ENCODE assay signal across 29 cellular contexts in genomic region chr17:1580979-1581676, GRCh38. TPM values are rescaled to one million over a fixed set of nuclear protein-coding genes. Genes with fewer than 3 reads are reported as not detected.
DNase-seq lines count a peak whose midpoint lies in the region; ATAC-seq, FAIRE-seq and TF ChIP-seq lines count a peak whose summit lies in the region.
"Had no signal": no experiment of that assay in that cellular context is flagged by ENCODE, and none has a peak within 500 bp of the region (broad histone marks: within the 10 kb centered on the region; RNA-seq: fewer than 3 reads in every experiment).

No MANE protein-coding gene starts in this region.

- CTCF ChIA-PET in HepG2 (lab: Yijun Ruan, JAX; ENCODE audit: low intra/inter-chr PET ratio, low total read pairs): no interaction called here

- TF ChIP-seq RAD21 in HepG2 (CRISPR knock-in tag; IDR thresholded peaks at IDR 0.05): no peak

- H3K36me3 ChIP-seq in DND-41 (ENCODE audit: insufficient read depth, low read length) (peaks cover 49% of the 10 kb centered on the region), SU-DHL-6 (ENCODE audit: low read length) (no peaks in the 10 kb centered on the region), HepG2 (replicated peaks in 1 of 2; ENCODE audit: control insufficient read depth in 1 of 2, insufficient read depth in 2 of 2, low read length in 2 of 2) (peaks cover 0 to 1% of the 10 kb centered on the region in 2 experiments; a peak in 1 of 5 replicates), small intestine (ENCODE audit: control insufficient read depth in 2 of 2, insufficient read depth in 2 of 2, low read length in 2 of 2) (peaks cover 0 to 4% of the 10 kb centered on the region in 2 donors)
- H3K36me3 ChIP-seq: right atrium auricular region had no signal

- H3K4me1 ChIP-seq in DND-41 (ENCODE audit: insufficient read depth, low read length) (no peaks in the 10 kb centered on the region), HepG2 (ENCODE audit: insufficient read depth, low read length) (peaks cover 48% of the 10 kb centered on the region), small intestine (ENCODE audit: control insufficient read depth in 2 of 2, insufficient read depth in 1 of 2, low read depth in 1 of 2, low read length in 1 of 2) (peaks cover 2 to 3% of the 10 kb centered on the region in 2 donors)
- H3K4me1 ChIP-seq: HAP-1 had no signal

- no TSS peak for BruUV-seq in HepG2 (replicated peaks; lab: Mats Ljungman, UMichigan)

- H3K9me2 ChIP-seq in SU-DHL-6 (replicated peaks; ENCODE audit: insufficient read depth, low read length): no peaks in the 10 kb centered on the region

- in situ Hi-C loops in HepG2 (cut with HindIII; ENCODE audit: extremely low pct_ligation_motif_present, low pct_unique_long_range_greater_than_20kb): no loop called here

- no peak overlapping the region for H3K9ac ChIP-seq in DND-41 (ENCODE audit: low read depth, low read length)
- no peak overlapping the region for H3K9ac ChIP-seq in SU-DHL-6 (ENCODE audit: low read length)
- no peak overlapping the region for H3K9ac ChIP-seq in HepG2 (ENCODE audit: insufficient read depth, low read depth, low read length)

- H3K4me3 ChIP-seq in DND-41 (ENCODE audit: low read depth in 1 of 2, low read length in 2 of 2): no peak overlapping the region
- no peak overlapping the region for H3K4me3 ChIP-seq in SU-DHL-6 (ENCODE audit: insufficient read depth, low read length, poor library complexity, severe bottlenecking)
- H3K4me3 ChIP-seq in HepG2 (replicated peaks in 1 of 3; ENCODE audit: insufficient read depth in 1 of 3, low read depth in 2 of 3, low read length in 3 of 3): no peak overlapping the region
- H3K4me3 ChIP-seq in small intestine (ENCODE audit: low read depth in 1 of 2, low read length in 2 of 2): no peak overlapping the region
- H3K4me3 ChIP-seq in coronary artery: no peak overlapping the region
- H3K4me3 ChIP-seq: HAP-1, PC-9, right atrium auricular region had no signal

- H3F3A ChIP-seq in SU-DHL-6 (ENCODE audit: insufficient read depth): no peaks in the 10 kb centered on the region

- POLR2A ChIA-PET in HepG2 (lab: Yijun Ruan, JAX): interaction anchor here (0.7 kb wide), 1 partner anchor 135 kb away, joined by 3 read pairs; no protein-coding TSS in a partner anchor

- ATAC-seq in DND-41 (ENCODE audit: insufficient read depth, low read depth) (no peak), HepG2 (no peak), HG02623 (IDR thresholded peaks at IDR 0.05; ENCODE audit: unreplicated experiment) (no peak)
- ATAC-seq: activated T-cell treated with anti-CD3 and anti-CD28 coated beads, Interleukin-2, amount 50 U/mL, for 4 hours; CD8-positive, alpha-beta T cell; stimulated activated naive CD8-positive, alpha-beta T cell treated with anti-CD3 and anti-CD28 coated beads, Interleukin-15, amount 100 ng/mL, for 72 hours; T-cell had no signal

- FAIRE-seq in HepG2 (lab: Jason Lieb, UNC) (no peak), small intestine (lab: Jason Lieb, UNC) (no peak)
- FAIRE-seq: frontal cortex, islet of Langerhans, TTC549 had no signal

- TF ChIP-seq POLR2A in HepG2 (IDR thresholded peaks at IDR 0.05; ENCODE audit: insufficient read depth in 1 of 2, low read depth in 2 of 2, low read length in 2 of 2): no peak

- H4K20me1 ChIP-seq in DND-41 (ENCODE audit: insufficient read depth, low read length) (no peaks in the 10 kb centered on the region), SU-DHL-6 (ENCODE audit: low read depth, low read length) (no peaks in the 10 kb centered on the region), HepG2 (ENCODE audit: insufficient read depth, low read length) (no peaks in the 10 kb centered on the region)

- TF ChIP-seq CTCF in DND-41 (IDR thresholded peaks at IDR 0.05; ENCODE audit: borderline replicate concordance, extremely low read depth, low read length, poor library complexity, severe bottlenecking): no peak
- no peak for TF ChIP-seq CTCF in SU-DHL-6 (IDR thresholded peaks at IDR 0.05; ENCODE audit: insufficient read depth, low read length, poor library complexity, severe bottlenecking)
- TF ChIP-seq CTCF in HepG2 (CRISPR knock-in tag; IDR thresholded peaks at IDR 0.05): no peak
- TF ChIP-seq CTCF in coronary artery (IDR thresholded peaks at IDR 0.05): no peak

- H3K4me2 ChIP-seq in DND-41 (ENCODE audit: insufficient read depth, low read length) (no peak overlapping the region), SU-DHL-6 (ENCODE audit: low read depth, low read length, poor library complexity, severe bottlenecking) (peak overlapping the region; percentile 24), HepG2 (ENCODE audit: low read depth, low read length) (peak overlapping the region; percentile 23; the same call in 1 of the 2 replicates)
- H3K4me2 ChIP-seq: PC-9 had no signal

- H3K27ac ChIP-seq in DND-41 (ENCODE audit: low read length): peak overlapping the region; percentile 62
- H3K27ac ChIP-seq in SU-DHL-6 (ENCODE audit: low read depth, low read length): peak overlapping the region; percentile 40
- H3K27ac ChIP-seq in HepG2 (ENCODE audit: extremely low read length, insufficient read depth, low read length): no peak overlapping the region
- H3K27ac ChIP-seq in small intestine (ENCODE audit: low read depth in 1 of 2, low read length in 1 of 2): peak overlapping the region in 1 of 2 donors; percentile 50
- no peak overlapping the region for H3K27ac ChIP-seq in coronary artery
- H3K27ac ChIP-seq: PC-9, right atrium auricular region had no signal

- DNase-seq in DND-41 (no peak), HepG2 (ENCODE audit: low spot score) (no peak), small intestine (peak; percentile 68), iPS-NIHi7 (ENCODE audit: extremely low spot score) (no peak), T-helper 9 cell (no peak), coronary artery (ENCODE audit: low spot score) (no peak)
- DNase-seq: activated CD4-positive, alpha-beta T cell treated with anti-CD3 and anti-CD28 coated beads for 1 hour; activated CD8-positive, alpha-beta memory T cell treated with anti-CD3 and anti-CD28 coated beads for 24 hours; activated naive CD4-positive, alpha-beta T cell treated with anti-CD3 and anti-CD28 coated beads for 36 hours; activated T-cell treated with anti-CD3 and anti-CD28 coated beads, Interleukin-2, amount 50 U/mL, for 4 hours; amniotic stem cell; CD8-positive, alpha-beta T cell; central memory CD4-positive, alpha-beta T cell; effector CD4-positive, alpha-beta T cell; KG1; naive B cell; NCI-H187 treated with DMSO at 0.1 percent for 48 hours; NCI-H748 treated with DMSO at 0.1 percent for 48 hours; PC-9; stimulated activated naive CD8-positive, alpha-beta T cell treated with anti-CD3 and anti-CD28 coated beads, Interleukin-15, amount 100 ng/mL, for 72 hours; T-cell; trophoblast cell had no signal

- H2AFZ ChIP-seq in DND-41 (ENCODE audit: low read depth, low read length): no peak overlapping the region
- no peak overlapping the region for H2AFZ ChIP-seq in SU-DHL-6 (ENCODE audit: low read depth, low read length, severe bottlenecking)
- H2AFZ ChIP-seq in HepG2 (ENCODE audit: low read length): no peak overlapping the region
- H2AFZ ChIP-seq: PC-9 had no signal

- 75% methylated on average over 15 of the region's 19 CpGs for WGBS in HepG2 (ENCODE audit: low lambda C conversion rate)
- 33 to 63% (median 39%) methylated on average over 19 of the region's 19 CpGs for WGBS in small intestine, 3 donors

- H3K27me3 ChIP-seq in DND-41 (ENCODE audit: insufficient read depth, low read length, poor library complexity): no peaks in the 10 kb centered on the region
- H3K27me3 ChIP-seq in SU-DHL-6 (ENCODE audit: low read length): no peaks in the 10 kb centered on the region
- no peaks in the 10 kb centered on the region for H3K27me3 ChIP-seq in HepG2 (ENCODE audit: control insufficient read depth in 1 of 2, insufficient read depth in 2 of 2, low read length in 2 of 2)
- no peaks in the 10 kb centered on the region for H3K27me3 ChIP-seq in small intestine (ENCODE audit: control insufficient read depth in 2 of 2, insufficient read depth in 2 of 2, low read length in 2 of 2)
- H3K27me3 ChIP-seq: right atrium auricular region had no signal

- intact Hi-C loops in HepG2 (cut with micrococcal nuclease; ENCODE audit: unreplicated experiment): no loop called here

- H3K9me3 ChIP-seq in DND-41 (ENCODE audit: insufficient read depth, low read length, severe bottlenecking) (no peaks in the 10 kb centered on the region), SU-DHL-6 (ENCODE audit: insufficient read depth, low read length) (no peaks in the 10 kb centered on the region), HepG2 (ENCODE audit: low read length) (no peaks in the 10 kb centered on the region), small intestine (ENCODE audit: control insufficient read depth, low read depth) (no peaks in the 10 kb centered on the region)
- H3K9me3 ChIP-seq: HAP-1, right atrium auricular region had no signal

- TF ChIP-seq EP300 in HepG2 (IDR thresholded peaks at IDR 0.05; ENCODE audit: low read depth in 2 of 2, low read length in 2 of 2): no peak
- no peak for TF ChIP-seq EP300 in HepG2 (CRISPR knock-in tag; IDR thresholded peaks at IDR 0.05; ENCODE audit: borderline replicate concordance)

- H3K79me2 ChIP-seq in DND-41 (ENCODE audit: insufficient read depth, low read length): no peaks in the 10 kb centered on the region
- H3K79me2 ChIP-seq in SU-DHL-6 (ENCODE audit: insufficient read depth, low read length): no peaks in the 10 kb centered on the region
- H3K79me2 ChIP-seq in HepG2 (ENCODE audit: insufficient read depth, low read length): no peaks in the 10 kb centered on the region

RNA-seq across cellular contexts. Expression of gene PITPNA, which starts 18.5 kb away (rescaled TPM):
- total RNA-seq in HepG2 (2016; rRNA removed; fragmentation: Illumina TruSeq; extraction: Trizol): 14.3 and 15.5 TPM in 2 replicates
- total RNA-seq in HepG2 (2016; cell fraction: cytosol; rRNA removed; fragmentation: Illumina TruSeq; extraction: Trizol; ENCODE audit: low read depth): 12.3 and 14.3 TPM in 2 replicates
- total RNA-seq in HepG2 (2016; cell fraction: insoluble cytoplasmic fraction; rRNA removed; fragmentation: Illumina TruSeq; extraction: Trizol): 14.3 and 15.2 TPM in 2 replicates
- total RNA-seq in HepG2 (2016; cell fraction: membrane; rRNA removed; fragmentation: Illumina TruSeq; extraction: Trizol): 10.2 and 12.2 TPM in 2 replicates
- 7.5 and 8.0 TPM in 2 replicates for total RNA-seq in HepG2 (2016; cell fraction: nucleus; rRNA removed; fragmentation: Illumina TruSeq; extraction: Trizol)
- polyA plus RNA-seq in HepG2 (2011; rRNA removed) (20.7 and 23.7 TPM in 2 replicates), small intestine (10 to 100 TPM; 39.8 to 51.2 (median 47.8) TPM)
- 15.2 and 22.5 TPM in 2 replicates for polyA plus RNA-seq in HepG2 (2011; cell fraction: cytosol; rRNA removed)
- 21.9 and 25.0 TPM in 2 replicates for polyA plus RNA-seq in HepG2 (2011; cell fraction: nucleus; rRNA removed)
- 23.5 and 27.9 TPM in 2 replicates for polyA plus RNA-seq in HepG2 (2012)
- polyA plus RNA-seq in HepG2 (2016; cell fraction: cytosol; fragmentation: Illumina TruSeq; extraction: Trizol; ENCODE audit: low read depth): 13.6 and 17.3 TPM in 2 replicates
- polyA plus RNA-seq in HepG2 (2016; cell fraction: insoluble cytoplasmic fraction; fragmentation: Illumina TruSeq; extraction: Trizol; ENCODE audit: low read depth): 33.8 and 40.9 TPM in 2 replicates
- 21.2 and 22.5 TPM in 2 replicates for polyA plus RNA-seq in HepG2 (2016; cell fraction: membrane; fragmentation: Illumina TruSeq; extraction: Trizol; ENCODE audit: low read depth)
- 37.8 and 46.2 TPM in 2 replicates for polyA plus RNA-seq in HepG2 (2016; cell fraction: nucleus; fragmentation: Illumina TruSeq; extraction: Trizol; ENCODE audit: insufficient read depth, low read depth)
- 11.3 and 29.3 TPM in 2 replicates for polyA minus RNA-seq in HepG2 (2011; rRNA and poly(A)+ RNA removed; ENCODE audit: low replicate concordance)
- polyA minus RNA-seq in HepG2 (2011; cell fraction: cytosol; rRNA and poly(A)+ RNA removed): 7.8 and 9.6 TPM in 2 replicates
- polyA minus RNA-seq in HepG2 (2011; cell fraction: nucleus; rRNA and poly(A)+ RNA removed): 6.8 and 7.5 TPM in 2 replicates

RNA-seq across cellular contexts. Expression of gene SLC43A2, which starts 47.5 kb away (rescaled TPM):
- 3.3 and 7.3 TPM in 2 replicates for total RNA-seq in HepG2 (2016; rRNA removed; fragmentation: Illumina TruSeq; extraction: Trizol)
- total RNA-seq in HepG2 (2016; cell fraction: cytosol; rRNA removed; fragmentation: Illumina TruSeq; extraction: Trizol; ENCODE audit: low read depth): 0.97 and 1.3 TPM in 2 replicates
- total RNA-seq in HepG2 (2016; cell fraction: insoluble cytoplasmic fraction; rRNA removed; fragmentation: Illumina TruSeq; extraction: Trizol): 2.0 and 8.1 TPM in 2 replicates
- 4.2 and 4.8 TPM in 2 replicates for total RNA-seq in HepG2 (2016; cell fraction: membrane; rRNA removed; fragmentation: Illumina TruSeq; extraction: Trizol)
- 6.5 and 9.2 TPM in 2 replicates for total RNA-seq in HepG2 (2016; cell fraction: nucleus; rRNA removed; fragmentation: Illumina TruSeq; extraction: Trizol)
- polyA plus RNA-seq in HepG2 (2011; rRNA removed) (20.0 and 26.7 TPM in 2 replicates), small intestine (10 to 100 TPM in 1 of 3 donors, 1 to 10 TPM in 2; 2.9 to 16.3 (median 3.5) TPM)
- polyA plus RNA-seq in HepG2 (2011; cell fraction: cytosol; rRNA removed): 24.6 and 32.6 TPM in 2 replicates
- 23.0 and 27.0 TPM in 2 replicates for polyA plus RNA-seq in HepG2 (2011; cell fraction: nucleus; rRNA removed)
- 23.6 and 32.7 TPM in 2 replicates for polyA plus RNA-seq in HepG2 (2012)
- 1.1 and 1.6 TPM in 2 replicates for polyA plus RNA-seq in HepG2 (2016; cell fraction: cytosol; fragmentation: Illumina TruSeq; extraction: Trizol; ENCODE audit: low read depth)
- polyA plus RNA-seq in HepG2 (2016; cell fraction: insoluble cytoplasmic fraction; fragmentation: Illumina TruSeq; extraction: Trizol; ENCODE audit: low read depth): 3.0 and 4.3 TPM in 2 replicates
- polyA plus RNA-seq in HepG2 (2016; cell fraction: membrane; fragmentation: Illumina TruSeq; extraction: Trizol; ENCODE audit: low read depth): 2.7 and 2.9 TPM in 2 replicates
- 12.1 and 13.4 TPM in 2 replicates for polyA plus RNA-seq in HepG2 (2016; cell fraction: nucleus; fragmentation: Illumina TruSeq; extraction: Trizol; ENCODE audit: insufficient read depth, low read depth)
- 35.9 and 121 TPM in 2 replicates for polyA minus RNA-seq in HepG2 (2011; rRNA and poly(A)+ RNA removed; ENCODE audit: low replicate concordance)
- 22.7 and 26.1 TPM in 2 replicates for polyA minus RNA-seq in HepG2 (2011; cell fraction: cytosol; rRNA and poly(A)+ RNA removed)
- polyA minus RNA-seq in HepG2 (2011; cell fraction: nucleus; rRNA and poly(A)+ RNA removed): 18.9 and 19.1 TPM in 2 replicates

Comparison
In these comparisons a context has a peak if more than half of its experiments do, and no peak if none do; other contexts are left out.
1. H3K27ac ChIP-seq: peak in DND-41 (single experiment) and SU-DHL-6 (single experiment); none in HepG2 (single experiment) and coronary artery (0 of 2).